Comparison of ENCODE assay signal across 1 cellular context in genomic region chr19:926595-927043, GRCh38.
TF ChIP-seq lines count a peak whose summit lies in the region.

No MANE protein-coding gene starts in this region.

TF ChIP-seq in K562, 482 proteins besides CTCF, POLR2A, EP300 and RAD21 (continued from another document):
- TF ChIP-seq ZNF609 (CRISPR knock-in tag; IDR thresholded peaks at IDR 0.05; ENCODE audit: borderline replicate concordance) = no peak
